Comparison of ENCODE assay signal across 19 cellular contexts in genomic region chr17:32701860-32702259, GRCh38.
DNase-seq lines count a peak whose midpoint lies in the region; ATAC-seq and TF ChIP-seq lines count a peak whose summit lies in the region.
"Had no signal": no experiment of that assay in that cellular context is flagged by ENCODE, and none has a peak within 500 bp of the region (broad histone marks: within the 10 kb centered on the region; RNA-seq: fewer than 3 reads in every experiment).

No MANE protein-coding gene starts in this region.

- no peaks in the 10 kb centered on the region for H3K9me3 ChIP-seq in hepatocyte (ENCODE audit: low read depth)
- H3K9me3 ChIP-seq: BE2C, HAP-1 had no signal

- no peak overlapping the region for H3K4me2 ChIP-seq in hepatocyte

- ATAC-seq in HG03196 (IDR thresholded peaks at IDR 0.05; ENCODE audit: unreplicated experiment) (no peak), HG03460 (IDR thresholded peaks at IDR 0.05; ENCODE audit: unreplicated experiment) (no peak), GM21526 (IDR thresholded peaks at IDR 0.05; ENCODE audit: low FRiP score, unreplicated experiment) (no peak)
- ATAC-seq: GM12878 had no signal

- 78% methylated on average over 1 of the region's 1 CpG for WGBS in hepatocyte (ENCODE audit: low lambda C conversion rate, missing lambda C conversion rate)

- no peak overlapping the region for H3K27ac ChIP-seq in hepatocyte

- H3K36me3 ChIP-seq in hepatocyte (replicated peaks; ENCODE audit: insufficient read depth, low read depth) = no peaks in the 10 kb centered on the region
- H3K36me3 ChIP-seq: BE2C, HAP-1 had no signal

- TF ChIP-seq CTCF in hepatocyte (IDR thresholded peaks at IDR 0.05; ENCODE audit: poor library complexity) = no peak

- H3K27me3 ChIP-seq in hepatocyte = no peaks in the 10 kb centered on the region
- H3K27me3 ChIP-seq: BE2C had no signal

- no peaks in the 10 kb centered on the region for H4K20me1 ChIP-seq in hepatocyte (ENCODE audit: insufficient read depth, poor library complexity, severe bottlenecking)

- no peaks in the 10 kb centered on the region for H3K9me2 ChIP-seq in hepatocyte (replicated peaks; ENCODE audit: insufficient read depth)

- peak; percentile 26 for DNase-seq in LHCN-M2 (ENCODE audit: low read depth)
- peak; percentile 54 for DNase-seq in amniotic epithelial cell (ENCODE audit: low read depth)
- DNase-seq in hepatocyte (ENCODE audit: low spot score) = peak; percentile 39
- peak; percentile 12 for DNase-seq in superior temporal gyrus (ENCODE audit: extremely low spot score)
- DNase-seq: BE2C; C1 segment of cervical spinal cord; CD4-positive, CD25-positive, alpha-beta regulatory T cell; CD8-positive, alpha-beta memory T cell; COR-L47; DMS 273 treated with DMSO at 0.1 percent for 48 hours; DMS53; DND-41; EL; IMR-90 had no signal

- H3K4me3 ChIP-seq in hepatocyte = no peak overlapping the region
- H3K4me3 ChIP-seq: GM12878, HAP-1 had no signal

- no peaks in the 10 kb centered on the region for H3K79me2 ChIP-seq in hepatocyte

- no peaks in the 10 kb centered on the region for H3K4me1 ChIP-seq in hepatocyte (ENCODE audit: insufficient read depth)
- H3K4me1 ChIP-seq: BE2C, HAP-1 had no signal

- no peak overlapping the region for H2AFZ ChIP-seq in hepatocyte
